In the genomic region with DNA sequence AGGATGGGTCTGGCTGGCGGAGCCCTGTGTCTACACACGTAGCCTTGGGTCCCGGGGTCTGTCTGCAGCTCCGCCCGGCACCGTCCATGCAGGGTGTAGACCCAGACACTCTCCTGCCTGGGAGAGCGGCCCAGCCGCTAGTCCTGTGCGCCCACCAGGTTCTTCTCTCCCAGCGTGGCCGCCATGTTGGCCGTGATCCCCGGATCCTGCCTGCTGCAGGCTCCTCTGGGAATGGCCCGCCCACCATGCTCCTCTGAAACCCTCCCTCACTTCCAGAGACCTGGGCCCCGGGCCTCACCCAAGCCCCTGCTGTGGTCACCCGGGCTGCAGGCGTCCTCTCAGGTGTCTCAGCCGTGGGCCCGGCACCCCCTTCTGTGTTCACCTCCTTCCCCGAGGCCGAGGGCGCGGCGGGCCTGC, we compare ENCODE assay signal across 16 cellular contexts. TPM values are rescaled to one million over a fixed set of nuclear protein-coding genes. Genes with fewer than 3 reads are reported as not detected.
DNase-seq lines count a peak whose midpoint lies in the region; ATAC-seq, FAIRE-seq and TF ChIP-seq lines count a peak whose summit lies in the region.
"Had no signal": no experiment of that assay in that cellular context is flagged by ENCODE, and none has a peak within 500 bp of the region (broad histone marks: within the 10 kb centered on the region; RNA-seq: fewer than 3 reads in every experiment).

No MANE protein-coding gene starts in this region.

- peaks cover 62% of the 10 kb centered on the region for H3K27me3 ChIP-seq in left ventricle myocardium inferior (ENCODE audit: low read depth)
- no peaks in the 10 kb centered on the region for H3K27me3 ChIP-seq in H1 (replicated peaks in 1 of 4; ENCODE audit: control insufficient read depth in 3 of 4, extremely low read depth in 1 of 4, insufficient read depth in 3 of 4, low read length in 3 of 4)

- H4K5ac ChIP-seq in H1 (ENCODE audit: insufficient read length, low read depth, low read length): no peak overlapping the region

- TF ChIP-seq CTCF in left ventricle myocardium inferior (IDR thresholded peaks at IDR 0.05; ENCODE audit: borderline replicate concordance) (no peak), H1 (IDR thresholded peaks at IDR 0.05; ENCODE audit: control extremely low read depth in 1 of 3, insufficient read depth in 1 of 3, low read depth in 1 of 3, low read length in 3 of 3) (no peak)

- intact Hi-C loops in cardiac septum (cut with DNase I) (no loop called here), left ventricle myocardium inferior (cut with micrococcal nuclease) (no loop called here), sciatic nerve (cut with DNase I) (no loop called here)

- H3K79me2 ChIP-seq in H1 (ENCODE audit: control insufficient read depth in 1 of 2, insufficient read depth in 2 of 2, low read length in 2 of 2): peaks cover 0 to 21% of the 10 kb centered on the region in 2 experiments; a peak in 2 of 4 replicates

- FAIRE-seq in H1 (lab: Jason Lieb, UNC): no peak
- FAIRE-seq: GM12878, GM18507, HTR-8/SVneo had no signal

- H3K4me3 ChIP-seq in left ventricle myocardium inferior: no peak overlapping the region
- H3K4me3 ChIP-seq in H1 (ENCODE audit: extremely low read depth in 1 of 4, insufficient read depth in 2 of 4, low read depth in 3 of 4, low read length in 4 of 4): no peak overlapping the region
- H3K4me3 ChIP-seq: BLaER1 treated with 17β-estradiol and CSF1 and Interleukin-3, amounts not matched to agents 10 nM and 100 nM; GM12878; GM23248; HAP-1 had no signal

- H2AK5ac ChIP-seq in H1 (ENCODE audit: low read depth, low read length): no peak overlapping the region

- no peak overlapping the region for H3K18ac ChIP-seq in H1 (ENCODE audit: extremely low read depth, low read length)

- no peak for TF ChIP-seq RAD21 in H1 (IDR thresholded peaks at IDR 0.05 in 1 of 2, conservative IDR thresholded peaks at IDR 0.05 in 1 of 2; ENCODE audit: low read depth in 2 of 2, low read length in 2 of 2)

- DNase-seq in cardiac septum (ENCODE audit: low spot score): peak; percentile 71
- DNase-seq in left ventricle myocardium inferior: no peak
- DNase-seq in H1 (ENCODE audit: low read depth in 1 of 2, low spot score in 2 of 2): no peak
- peak; percentile 45 for DNase-seq in sciatic nerve (ENCODE audit: low spot score)
- no peak for DNase-seq in activated CD8-positive, alpha-beta memory T cell treated with anti-CD3 and anti-CD28 coated beads for 24 hours
- DNase-seq in retina: no peak
- DNase-seq: ACHN; CD4-positive, CD25-positive, alpha-beta regulatory T cell; DMS79; GM23248 had no signal

- ATAC-seq in sciatic nerve: no peak
- ATAC-seq in HG03108 (IDR thresholded peaks at IDR 0.05; ENCODE audit: unreplicated experiment): no peak
- ATAC-seq: GM12878 had no signal

- no peak overlapping the region for H3K4ac ChIP-seq in H1 (replicated peaks; ENCODE audit: insufficient read length, low read depth, low read length)

- H3K4me2 ChIP-seq in H1 (ENCODE audit: insufficient read depth in 1 of 2, low read depth in 2 of 2, low read length in 2 of 2): no peak overlapping the region
- H3K4me2 ChIP-seq: BLaER1 treated with 17β-estradiol and CSF1 and Interleukin-3, amounts not matched to agents 10 nM and 100 nM had no signal

- peaks cover 6% of the 10 kb centered on the region; the same call in 1 of the 2 replicates for H3K23me2 ChIP-seq in H1 (ENCODE audit: low read depth, low read length)

- H4K8ac ChIP-seq in H1 (ENCODE audit: extremely low read depth, insufficient read depth, low read length): peak overlapping the region; percentile 62; the same call in 1 of the 2 replicates

- no peak for TF ChIP-seq EP300 in H1 (IDR thresholded peaks at IDR 0.05; ENCODE audit: borderline replicate concordance in 1 of 2, low read depth in 2 of 2, low read length in 2 of 2)

- H3K23ac ChIP-seq in H1 (ENCODE audit: insufficient read length): no peak overlapping the region

- H2BK12ac ChIP-seq in H1 (ENCODE audit: low read depth, low read length): no peak overlapping the region

- no peaks in the 10 kb centered on the region for H3K36me3 ChIP-seq in left ventricle myocardium inferior
- no peaks in the 10 kb centered on the region for H3K36me3 ChIP-seq in H1 (ENCODE audit: control insufficient read depth in 2 of 4, insufficient read depth in 4 of 4, low read length in 3 of 4)
- H3K36me3 ChIP-seq: BLaER1 treated with 17β-estradiol and CSF1 and Interleukin-3, amounts not matched to agents 10 nM and 100 nM; HAP-1 had no signal

- CTCF ChIA-PET in H1 (lab: Charles Lee; ENCODE audit: partially characterized antibody): interaction anchor here (1.4 kb wide), 1 partner anchor 21 kb away, joined by 5 read pairs; no protein-coding TSS in a partner anchor

- no peak overlapping the region for H3K56ac ChIP-seq in H1 (replicated peaks; ENCODE audit: insufficient read length, low read depth, low read length)

- POLR2A ChIA-PET in H1 (lab: Charles Lee; ENCODE audit: partially characterized antibody): interaction anchor here (0.7 to 1.3 kb wide), 2 partner anchors 10 to 14 kb away, joined by 3 read pairs; no protein-coding TSS in a partner anchor

- peaks cover 3% of the 10 kb centered on the region for H3K79me1 ChIP-seq in H1 (ENCODE audit: low read depth, low read length)

- no peak overlapping the region for H3K14ac ChIP-seq in H1 (ENCODE audit: insufficient read length)

- H2BK20ac ChIP-seq in H1 (ENCODE audit: low read length): no peak overlapping the region

- no peaks in the 10 kb centered on the region for H3K9me3 ChIP-seq in left ventricle myocardium inferior (replicated peaks)
- H3K9me3 ChIP-seq in H1 (ENCODE audit: insufficient read depth in 2 of 2, low read depth in 1 of 2, low read length in 1 of 2): no peaks in the 10 kb centered on the region
- H3K9me3 ChIP-seq: HAP-1 had no signal

- TF ChIP-seq POLR2A in H1 (IDR thresholded peaks at IDR 0.05; ENCODE audit: control extremely low read depth in 1 of 2, low read depth in 2 of 2, low read length in 2 of 2): no peak

- peaks cover 0 to 10% of the 10 kb centered on the region in 2 experiments for H4K20me1 ChIP-seq in H1 (replicated peaks in 1 of 2; ENCODE audit: control insufficient read depth in 1 of 2, insufficient read depth in 2 of 2, low read length in 2 of 2)

- no peak overlapping the region for H4K91ac ChIP-seq in H1 (replicated peaks; ENCODE audit: insufficient read length, low read length)

- no peak overlapping the region for H3K9ac ChIP-seq in H1 (replicated peaks in 1 of 4; ENCODE audit: extremely low read depth in 1 of 4, low read depth in 3 of 4, low read length in 3 of 4)
- H3K9ac ChIP-seq: BLaER1 treated with 17β-estradiol and CSF1 and Interleukin-3, amounts not matched to agents 10 nM and 100 nM; GM23248 had no signal

- H3K27ac ChIP-seq in left ventricle myocardium inferior (replicated peaks) (no peak overlapping the region), H1 (ENCODE audit: low read depth, low read length) (no peak overlapping the region)
- H3K27ac ChIP-seq: BLaER1 treated with 17β-estradiol and CSF1 and Interleukin-3, amounts not matched to agents 10 nM and 100 nM; GM23248 had no signal

- no peak overlapping the region for H2AFZ ChIP-seq in H1 (ENCODE audit: low read length)
- H2AFZ ChIP-seq: GM23248 had no signal

- H3K4me1 ChIP-seq in left ventricle myocardium inferior (no peaks in the 10 kb centered on the region), H1 (replicated peaks in 1 of 4; ENCODE audit: control insufficient read depth in 3 of 4, insufficient read depth in 4 of 4, low read length in 3 of 4) (peaks cover 6 to 17% (median 8%) of the 10 kb centered on the region in 4 experiments; a peak in 6 of 7 replicates)
- H3K4me1 ChIP-seq: HAP-1 had no signal

- H2BK5ac ChIP-seq in H1 (ENCODE audit: low read depth, low read length): no peak overlapping the region

- WGBS in H1 (ENCODE audit: extremely low coverage in 1 of 2, insufficient coverage in 1 of 2, insufficient read length in 1 of 2, insufficient replicate concordance in 2 of 2, low coverage in 1 of 2, low lambda C conversion rate in 2 of 2, missing lambda C conversion rate in 1 of 2), 2 experiments: 95% methylated on average over 23 of the region's 24 CpGs; no CpG with 5 or more reads in 1 of the 2 experiments

- no peak overlapping the region for H2BK15ac ChIP-seq in H1 (ENCODE audit: low read length)

- no peak overlapping the region for H2BK120ac ChIP-seq in H1 (replicated peaks; ENCODE audit: low read depth, low read length)

TF ChIP-seq in H1, 55 proteins besides CTCF, POLR2A, EP300 and RAD21 (continues in another document):
- TF ChIP-seq CHD2 (IDR thresholded peaks at IDR 0.05; ENCODE audit: low read length) (no peak), HDAC2 (IDR thresholded peaks at IDR 0.05; ENCODE audit: borderline replicate concordance in 1 of 2, low read depth in 2 of 2, low read length in 2 of 2) (no peak), BACH1 (IDR thresholded peaks at IDR 0.05; ENCODE audit: low read length) (no peak), SIX5 (IDR thresholded peaks at IDR 0.05; ENCODE audit: low read depth, low read length) (no peak), TCF12 (IDR thresholded peaks at IDR 0.05; ENCODE audit: low read depth, low read length) (no peak), NRF1 (IDR thresholded peaks at IDR 0.05; ENCODE audit: low read depth, low read length) (no peak), CREB1 (IDR thresholded peaks at IDR 0.05) (no peak), TEAD4 (IDR thresholded peaks at IDR 0.05; ENCODE audit: low read depth, low read length) (no peak), SP2 (IDR thresholded peaks at IDR 0.05; ENCODE audit: low read length) (no peak), GTF2F1 (IDR thresholded peaks at IDR 0.05; ENCODE audit: borderline replicate concordance, low read depth, low read length) (no peak), RXRA (IDR thresholded peaks at IDR 0.05; ENCODE audit: insufficient read depth, low read depth, low read length) (no peak), SRF (IDR thresholded peaks at IDR 0.05; ENCODE audit: low read depth, low read length) (no peak), KDM4A (IDR thresholded peaks at IDR 0.05; ENCODE audit: low read depth, low read length, severe bottlenecking) (no peak)
- TF ChIP-seq, protein P1, sequence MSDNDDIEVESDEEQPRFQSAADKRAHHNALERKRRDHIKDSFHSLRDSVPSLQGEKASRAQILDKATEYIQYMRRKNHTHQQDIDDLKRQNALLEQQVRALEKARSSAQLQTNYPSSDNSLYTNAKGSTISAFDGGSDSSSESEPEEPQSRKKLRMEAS (IDR thresholded peaks at IDR 0.05): no peak

RNA-seq across cellular contexts. Expression of a gene that starts 57.7 kb away (rescaled TPM):
- total RNA-seq in cardiac septum (38.9 TPM), left ventricle myocardium inferior (41.2 TPM), sciatic nerve (64.1 TPM)
- 22.9 and 24.4 TPM in 2 replicates for total RNA-seq in H1 (2021; fragmentation: NEBNext Ultra II Directional; extraction: Animal tissue kit (Norgen Biotek cat#: 25700))
- 10.1 and 15.9 TPM in 2 replicates for polyA plus RNA-seq in H1 (2011; rRNA removed)
- 13.8 TPM for polyA plus RNA-seq in H1 (2011; cell fraction: cytosol; rRNA removed)
- polyA plus RNA-seq in H1 (2011; cell fraction: nucleus; rRNA removed): 82.6 TPM
- polyA plus RNA-seq in H1 (2012, experiment 1 of 2): 16.2 to 22.1 TPM (median 19.9 TPM) in 4 replicates
- 10.5 TPM for polyA plus RNA-seq in H1 (2012, experiment 2 of 2)
- polyA plus RNA-seq in H1 (2013, experiment 1 of 2): 10.9 TPM
- 11.8 TPM for polyA plus RNA-seq in H1 (2013, experiment 2 of 2)
- polyA minus RNA-seq in H1 (2011; rRNA and poly(A)+ RNA removed): 16.6 and 19.1 TPM in 2 replicates
- polyA minus RNA-seq in H1 (2011; cell fraction: cytosol; rRNA and poly(A)+ RNA removed): 18.4 TPM
- polyA minus RNA-seq in H1 (2011; cell fraction: nucleus; rRNA and poly(A)+ RNA removed): 40.8 TPM
- total RNA-seq: GM23248 had no signal
- polyA plus RNA-seq: GM23248 had no signal

Comparison
In these comparisons a context has a peak if more than half of its experiments do, and no peak if none do; other contexts are left out.
1. DNase-seq: peak in cardiac septum (single experiment) and sciatic nerve (single experiment); none in left ventricle myocardium inferior (single experiment), H1 (0 of 2), activated CD8-positive, alpha-beta memory T cell treated with anti-CD3 and anti-CD28 coated beads for 24 hours (single experiment) and retina (single experiment).